27 cellular contexts compared by ENCODE assay signal in genomic region chr5:164224772-164225171, GRCh38.
"Had no signal": no experiment of that assay in that cellular context is flagged by ENCODE, and none has a peak within 500 bp of the region (broad histone marks: within the 10 kb centered on the region; RNA-seq: fewer than 3 reads in every experiment).

No MANE protein-coding gene starts in this region.

- H3K9me3 ChIP-seq: gastrocnemius medialis, lower lobe of right lung, right lobe of liver, suprapubic skin, transverse colon had no signal

- H3K79me2 ChIP-seq: parathyroid adenoma had no signal

- H3K4me2 ChIP-seq: smooth muscle cell had no signal

- H3K27ac Mint-ChIP-seq: effector memory CD8-positive, alpha-beta T cell; immature natural killer cell; natural killer cell; progenitor cell of endocrine pancreas; stimulated activated naive CD8-positive, alpha-beta T cell treated with anti-CD3 and anti-CD28 coated beads, Interleukin-15, amount 100 ng/mL, for 72 hours had no signal

- H2AFZ ChIP-seq: parathyroid adenoma had no signal

- H3K27ac ChIP-seq: coronary artery, gastrocnemius medialis, lower lobe of right lung, parathyroid adenoma, right lobe of liver, suprapubic skin, transverse colon had no signal

- H3K27me3 Mint-ChIP-seq: central memory CD8-positive, alpha-beta T cell; effector memory CD8-positive, alpha-beta T cell; progenitor cell of endocrine pancreas; stimulated activated naive CD8-positive, alpha-beta T cell treated with anti-CD3 and anti-CD28 coated beads, Interleukin-15, amount 100 ng/mL, for 72 hours had no signal

- ATAC-seq: effector memory CD8-positive, alpha-beta T cell; esophagus mucosa; gastrocnemius medialis; left colon; left ventricle myocardium superior; lower lobe of right lung; natural killer cell; right lobe of liver; stimulated activated naive CD8-positive, alpha-beta T cell treated with anti-CD3 and anti-CD28 coated beads, Interleukin-15, amount 100 ng/mL, for 72 hours had no signal

- H3K9ac ChIP-seq: parathyroid adenoma had no signal

- H3K27me3 ChIP-seq: gastrocnemius medialis, right lobe of liver, suprapubic skin, transverse colon had no signal

- H3K4me1 ChIP-seq: gastrocnemius medialis, lower lobe of right lung, parathyroid adenoma, right lobe of liver, suprapubic skin, transverse colon had no signal

- H3K4me3 ChIP-seq: coronary artery, gastrocnemius medialis, lower lobe of right lung, right lobe of liver, smooth muscle cell, suprapubic skin, transverse colon had no signal

- H3K36me3 Mint-ChIP-seq: immature natural killer cell, natural killer cell had no signal

- H3K4me1 Mint-ChIP-seq: central memory CD8-positive, alpha-beta T cell; immature natural killer cell; natural killer cell; stimulated activated naive CD8-positive, alpha-beta T cell treated with anti-CD3 and anti-CD28 coated beads, Interleukin-15, amount 100 ng/mL, for 72 hours had no signal

- DNase-seq: dermis blood vessel endothelial cell; effector memory CD8-positive, alpha-beta T cell; foreskin fibroblast; gastrocnemius medialis; head of caudate nucleus; immature natural killer cell; islet precursor cell; kidney glomerular epithelial cell; left colon; left ventricle myocardium superior; lower lobe of right lung; natural killer cell; right lobe of liver; stimulated activated CD4-positive, alpha-beta T cell treated with anti-CD3 and anti-CD28 coated beads, Interleukin-12 subunit alpha, Interleukin-12 subunit beta, amount 100 ng/mL, for 4 hours; stimulated activated CD4-positive, alpha-beta T cell treated with anti-CD3 and anti-CD28 coated beads, Interleukin-1b, Interleukin-23, amount 100 ng/mL, for 48 hours; stimulated activated CD4-positive, alpha-beta T cell treated with anti-CD3 and anti-CD28 coated beads, Interleukin-4, amount 100 ng/mL, for 1 hour; stimulated activated CD8-positive, alpha-beta memory T cell treated with anti-CD3 and anti-CD28 coated beads, Interleukin-4, amount 100 ng/mL, for 48 hours; stimulated activated naive CD4-positive, alpha-beta T cell; stimulated activated naive CD8-positive, alpha-beta T cell treated with anti-CD3 and anti-CD28 coated beads, Interleukin-15, amount 100 ng/mL, for 72 hours; transverse colon had no signal

- H3K4me3 Mint-ChIP-seq: central memory CD8-positive, alpha-beta T cell; effector memory CD8-positive, alpha-beta T cell; immature natural killer cell; natural killer cell; stimulated activated naive CD8-positive, alpha-beta T cell treated with anti-CD3 and anti-CD28 coated beads, Interleukin-15, amount 100 ng/mL, for 72 hours had no signal

- H3K36me3 ChIP-seq: gastrocnemius medialis, lower lobe of right lung, right lobe of liver, suprapubic skin, transverse colon had no signal
